ENCODE assay signal across 17 cellular contexts in the genomic region with DNA sequence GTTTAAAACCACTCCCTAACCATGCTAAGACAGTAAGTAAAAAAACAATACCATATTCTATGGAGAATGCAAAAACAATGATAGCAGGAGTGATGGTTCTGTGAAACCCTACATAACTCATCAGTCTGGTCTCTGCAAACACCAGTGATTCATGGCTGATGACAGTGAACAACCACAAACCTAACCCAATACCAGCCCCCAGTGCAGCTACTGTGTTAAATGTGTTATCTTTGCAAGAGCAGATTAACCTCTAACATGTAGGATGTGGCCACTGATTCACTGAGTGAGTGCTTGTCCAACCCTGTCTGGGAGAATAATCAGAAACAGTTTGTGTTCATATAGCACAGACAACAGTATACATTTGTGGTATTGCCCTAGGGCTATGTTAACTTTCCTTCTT.
A peak's percentile ranks its signal among the peaks of the same experiment; 100 is the strongest.
DNase-seq lines count a peak whose midpoint lies in the region; ATAC-seq and TF ChIP-seq lines count a peak whose summit lies in the region.
"Had no signal": no experiment of that assay in that cellular context is flagged by ENCODE, and none has a peak within 500 bp of the region (broad histone marks: within the 10 kb centered on the region; RNA-seq: fewer than 3 reads in every experiment).

No MANE protein-coding gene starts in this region.

- peaks cover 1% of the 10 kb centered on the region for H3K27me3 Mint-ChIP-seq in activated CD4-positive, alpha-beta T cell treated with anti-CD3 and anti-CD28 coated beads, Interleukin-2, amount 10 ng/mL, durations not matched to agents 24 days and 14 days

- peaks cover 8% of the 10 kb centered on the region for H3K4me1 Mint-ChIP-seq in activated CD4-positive, alpha-beta T cell treated with anti-CD3 and anti-CD28 coated beads, Interleukin-2, amount 10 ng/mL, durations not matched to agents 24 days and 14 days
- H3K4me1 Mint-ChIP-seq: IgD-negative memory B cell had no signal

- intact Hi-C loops in activated CD4-positive, alpha-beta T cell treated with anti-CD3 and anti-CD28 coated beads, Interleukin-2, amount 10 ng/mL, durations not matched to agents 24 days and 14 days (cut with micrococcal nuclease), result loop anchor here (1.0 to 5.0 kb wide), 2 partner anchors 26 to 1100 kb away; no protein-coding TSS in a partner anchor

- peak overlapping the region; percentile 22 for H3K27ac Mint-ChIP-seq in activated CD4-positive, alpha-beta T cell treated with anti-CD3 and anti-CD28 coated beads, Interleukin-2, amount 10 ng/mL, durations not matched to agents 24 days and 14 days
- H3K27ac Mint-ChIP-seq: IgD-negative memory B cell had no signal

- no peak overlapping the region for H3K4me3 ChIP-seq in cardiac fibroblast (replicated peaks in 1 of 2; ENCODE audit: low read depth in 2 of 2, low read length in 2 of 2)
- no peak overlapping the region for H3K4me3 ChIP-seq in skeletal muscle cell (ENCODE audit: low read depth, low read length)
- H3K4me3 ChIP-seq: A549, HAP-1, heart right ventricle, lower lobe of right lung, tibial artery had no signal

- peaks cover 7% of the 10 kb centered on the region for H3K9me3 Mint-ChIP-seq in activated CD4-positive, alpha-beta T cell treated with anti-CD3 and anti-CD28 coated beads, Interleukin-2, amount 10 ng/mL, durations not matched to agents 24 days and 14 days

- no peak for ATAC-seq in GM18873 (IDR thresholded peaks at IDR 0.05; ENCODE audit: low FRiP score, unreplicated experiment)
- ATAC-seq in GM21526 (IDR thresholded peaks at IDR 0.05; ENCODE audit: low FRiP score, unreplicated experiment), result no peak
- ATAC-seq: A549, heart right ventricle, lower lobe of right lung, Panc1 had no signal

- H3K36me3 Mint-ChIP-seq in activated CD4-positive, alpha-beta T cell treated with anti-CD3 and anti-CD28 coated beads, Interleukin-2, amount 10 ng/mL, durations not matched to agents 24 days and 14 days (ENCODE audit: low read depth), result no peaks in the 10 kb centered on the region
- H3K36me3 Mint-ChIP-seq: IgD-negative memory B cell had no signal

- no peak overlapping the region for H3K4me3 Mint-ChIP-seq in activated CD4-positive, alpha-beta T cell treated with anti-CD3 and anti-CD28 coated beads, Interleukin-2, amount 10 ng/mL, durations not matched to agents 24 days and 14 days
- H3K4me3 Mint-ChIP-seq: IgD-negative memory B cell had no signal

- no peak for TF ChIP-seq CTCF in cardiac fibroblast (IDR thresholded peaks at IDR 0.05; ENCODE audit: low read depth, low read length)

- DNase-seq in activated CD4-positive, alpha-beta T cell treated with anti-CD3 and anti-CD28 coated beads, Interleukin-2, amount 10 ng/mL, durations not matched to agents 24 days and 14 days, result peak; percentile 81
- DNase-seq in activated CD4-positive, alpha-beta T cell treated with anti-CD3 and anti-CD28 coated beads, Interleukin-2, amount 50 U/mL, for 4 hours, result no peak
- DNase-seq in OCI-M1 (lab: John Stamatoyannopoulos, UW), result peak; percentile 86
- DNase-seq in cardiac fibroblast (ENCODE audit: low read depth in 2 of 2), result peak; percentile 5 to 72
- DNase-seq in skeletal muscle cell (ENCODE audit: low read depth), result peak; percentile 62
- no peak for DNase-seq in SKM-1 treated with dmso at 0.1 percent for 144 hours (lab: John Stamatoyannopoulos, UW; ENCODE audit: unreplicated experiment)
- DNase-seq: effector memory CD4-positive, alpha-beta T cell; heart right ventricle; lower lobe of right lung; NCI-H2171; tibial artery had no signal

Comparison
In these comparisons a context has a peak if more than half of its experiments do, and no peak if none do; other contexts are left out.
1. DNase-seq: peak in activated CD4-positive, alpha-beta T cell treated with anti-CD3 and anti-CD28 coated beads, Interleukin-2, amount 10 ng/mL, durations not matched to agents 24 days and 14 days (single experiment), OCI-M1 (single experiment), cardiac fibroblast (2 of 2) and skeletal muscle cell (single experiment); none in activated CD4-positive, alpha-beta T cell treated with anti-CD3 and anti-CD28 coated beads, Interleukin-2, amount 50 U/mL, for 4 hours (0 of 2) and SKM-1 treated with dmso at 0.1 percent for 144 hours (single experiment).